18 cellular contexts compared by ENCODE assay signal in the genomic region with DNA sequence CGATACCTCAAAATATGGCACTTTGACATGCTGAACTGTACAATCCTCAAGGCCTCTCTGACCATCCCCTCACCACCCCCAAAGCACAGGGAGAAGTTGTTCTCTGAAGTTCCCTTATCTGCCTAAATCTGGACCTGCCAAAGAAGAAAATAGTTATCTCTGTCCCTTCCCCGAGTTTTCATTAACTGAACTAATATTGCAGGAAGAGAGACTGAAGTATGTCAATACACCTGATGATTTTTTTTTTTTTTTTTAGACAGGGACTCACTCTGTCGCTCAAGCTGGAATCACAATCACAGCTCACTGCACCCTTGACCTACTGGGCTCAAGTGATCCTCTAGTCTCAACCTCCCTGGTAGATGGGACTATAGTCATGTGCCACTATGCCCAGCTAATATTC.
DNase-seq lines count a peak whose midpoint lies in the region; ATAC-seq, FAIRE-seq and TF ChIP-seq lines count a peak whose summit lies in the region.
"Had no signal": no experiment of that assay in that cellular context is flagged by ENCODE, and none has a peak within 500 bp of the region (broad histone marks: within the 10 kb centered on the region; RNA-seq: fewer than 3 reads in every experiment).

No MANE protein-coding gene starts in this region.

- POLR2A ChIA-PET in CD4-positive, alpha-beta T cell (lab: Charles Lee) = no interaction called here
- POLR2A ChIA-PET in activated naive CD8-positive, alpha-beta T cell treated with anti-CD3 and anti-CD28 coated beads, Interleukin-2, amount 10 ng/mL, durations not matched to agents 7 days and 5 days (lab: Charles Lee) = no interaction called here
- POLR2A ChIA-PET in naive thymus-derived CD8-positive, alpha-beta T cell (lab: Charles Lee) = no interaction called here

- H3K27me3 Mint-ChIP-seq in CD4-positive, alpha-beta T cell = no peaks in the 10 kb centered on the region
- H3K27me3 Mint-ChIP-seq in activated naive CD8-positive, alpha-beta T cell treated with anti-CD3 and anti-CD28 coated beads, Interleukin-2, amount 10 ng/mL, durations not matched to agents 7 days and 5 days = no peaks in the 10 kb centered on the region
- no peaks in the 10 kb centered on the region for H3K27me3 Mint-ChIP-seq in naive thymus-derived CD8-positive, alpha-beta T cell

- DNase-seq in CD4-positive, alpha-beta T cell = no peak
- DNase-seq in GM19239 (ENCODE audit: insufficient read length, low spot score) (no peak), NCI-H82 treated with DMSO at 0.1 percent for 48 hours (lab: John Stamatoyannopoulos, UW; ENCODE audit: unreplicated experiment) (no peak), superior temporal gyrus (ENCODE audit: extremely low spot score) (no peak), foreskin melanocyte (no peak), NCI-H146 treated with DMSO at 0.1 percent for 48 hours (lab: John Stamatoyannopoulos, UW; ENCODE audit: unreplicated experiment) (no peak)
- DNase-seq in activated naive CD8-positive, alpha-beta T cell treated with anti-CD3 and anti-CD28 coated beads, Interleukin-2, amount 10 ng/mL, durations not matched to agents 7 days and 5 days = no peak
- no peak for DNase-seq in naive thymus-derived CD8-positive, alpha-beta T cell
- DNase-seq: activated CD4-positive, alpha-beta T cell treated with anti-CD3 and anti-CD28 coated beads for 4 hours; body of pancreas; dermis blood vessel endothelial cell; erythroblast; mammary epithelial cell; NCI-H2029; NCI-H510A treated with DMSO at 0.1 percent for 48 hours; SJCRH30; T-helper 9 cell had no signal

- peaks cover 2% of the 10 kb centered on the region for H3K36me3 Mint-ChIP-seq in CD4-positive, alpha-beta T cell (ENCODE audit: low read depth)
- H3K36me3 Mint-ChIP-seq in activated naive CD8-positive, alpha-beta T cell treated with anti-CD3 and anti-CD28 coated beads, Interleukin-2, amount 10 ng/mL, durations not matched to agents 7 days and 5 days = peaks cover 2% of the 10 kb centered on the region
- H3K36me3 Mint-ChIP-seq in naive thymus-derived CD8-positive, alpha-beta T cell = peaks cover 0 to 2% (median under 1%) of the 10 kb centered on the region in 3 donors

- H3K27ac Mint-ChIP-seq in CD4-positive, alpha-beta T cell = peak overlapping the region; percentile 2
- peak overlapping the region; percentile 18 for H3K27ac Mint-ChIP-seq in activated naive CD8-positive, alpha-beta T cell treated with anti-CD3 and anti-CD28 coated beads, Interleukin-2, amount 10 ng/mL, durations not matched to agents 7 days and 5 days
- H3K27ac Mint-ChIP-seq in naive thymus-derived CD8-positive, alpha-beta T cell = peak overlapping the region in 7 of 10 donors; percentile 3 to 84 (median 23)

- peak; percentile 45 for FAIRE-seq in GM19239 (lab: Jason Lieb, UNC)

- intact Hi-C loops in CD4-positive, alpha-beta T cell (cut with DNase I, micrococcal nuclease) = loop anchor here in 1 of 2 experiments (5.0 kb wide), 1 partner anchor 36 kb away; no protein-coding TSS in a partner anchor

- ATAC-seq in CD4-positive, alpha-beta T cell (ENCODE audit: poor library complexity) = no peak
- ATAC-seq in activated naive CD8-positive, alpha-beta T cell treated with anti-CD3 and anti-CD28 coated beads, Interleukin-2, amount 10 ng/mL, durations not matched to agents 7 days and 5 days (ENCODE audit: low read depth) = no peak
- ATAC-seq in naive thymus-derived CD8-positive, alpha-beta T cell = no peak
- ATAC-seq: body of pancreas had no signal

- peak overlapping the region; percentile 6 for H3K4me3 Mint-ChIP-seq in CD4-positive, alpha-beta T cell
- peak overlapping the region; percentile 29 for H3K4me3 Mint-ChIP-seq in activated naive CD8-positive, alpha-beta T cell treated with anti-CD3 and anti-CD28 coated beads, Interleukin-2, amount 10 ng/mL, durations not matched to agents 7 days and 5 days
- H3K4me3 Mint-ChIP-seq in naive thymus-derived CD8-positive, alpha-beta T cell = peak overlapping the region in 9 of 10 donors; percentile 0 to 60 (median 33)

- CTCF ChIA-PET in CD4-positive, alpha-beta T cell (lab: Charles Lee) = interaction anchor here (0.8 kb wide), 1 partner anchor 17 kb away, joined by 3 read pairs; no protein-coding TSS in a partner anchor

- H3K27me3 ChIP-seq in CD4-positive, alpha-beta T cell (ENCODE audit: control insufficient read depth, insufficient read depth, low read length) = no peaks in the 10 kb centered on the region
- H3K27me3 ChIP-seq: body of pancreas, SJCRH30, thyroid gland had no signal

- peaks cover 76% of the 10 kb centered on the region for H3K4me1 Mint-ChIP-seq in CD4-positive, alpha-beta T cell (ENCODE audit: low read depth)
- H3K4me1 Mint-ChIP-seq in activated naive CD8-positive, alpha-beta T cell treated with anti-CD3 and anti-CD28 coated beads, Interleukin-2, amount 10 ng/mL, durations not matched to agents 7 days and 5 days = peaks cover 52% of the 10 kb centered on the region
- peaks cover 31 to 90% (median 76%) of the 10 kb centered on the region in 4 donors for H3K4me1 Mint-ChIP-seq in naive thymus-derived CD8-positive, alpha-beta T cell

- no peak for TF ChIP-seq CTCF in CD4-positive, alpha-beta T cell (IDR thresholded peaks at IDR 0.05)

- H3K9me3 ChIP-seq in CD4-positive, alpha-beta T cell (ENCODE audit: control insufficient read depth, low read length) = no peaks in the 10 kb centered on the region
- H3K9me3 ChIP-seq: body of pancreas, SJCRH30, thyroid gland had no signal

- no peak overlapping the region for H3K27ac ChIP-seq in CD4-positive, alpha-beta T cell (ENCODE audit: low read depth, low read length)
- H3K27ac ChIP-seq: SJCRH30 had no signal

- no peaks in the 10 kb centered on the region for H3K9me3 Mint-ChIP-seq in CD4-positive, alpha-beta T cell
- no peaks in the 10 kb centered on the region for H3K9me3 Mint-ChIP-seq in activated naive CD8-positive, alpha-beta T cell treated with anti-CD3 and anti-CD28 coated beads, Interleukin-2, amount 10 ng/mL, durations not matched to agents 7 days and 5 days
- no peaks in the 10 kb centered on the region for H3K9me3 Mint-ChIP-seq in naive thymus-derived CD8-positive, alpha-beta T cell
